In the genomic region with DNA sequence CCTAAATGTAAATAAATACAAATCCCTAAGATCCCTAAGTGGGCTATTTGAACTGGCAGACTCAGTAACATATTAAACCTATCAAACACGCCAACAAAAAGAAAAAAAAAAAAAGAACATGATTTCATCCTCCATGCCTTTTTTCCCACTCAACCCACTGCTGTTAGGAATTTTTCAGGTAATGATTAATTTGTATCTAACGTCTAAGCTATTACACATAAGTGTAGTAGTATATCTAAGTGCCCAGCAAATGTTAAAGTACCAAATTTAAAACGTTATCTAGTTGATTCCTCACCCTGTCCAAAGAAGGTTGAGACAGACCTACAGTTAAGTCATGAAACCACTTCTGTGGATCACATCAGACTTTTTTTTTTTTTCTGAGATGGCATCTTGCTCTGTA, we compare ENCODE assay signal across 8 cellular contexts. TPM values are rescaled to one million over a fixed set of nuclear protein-coding genes. Genes with fewer than 3 reads are reported as not detected.
DNase-seq lines count a peak whose midpoint lies in the region; ATAC-seq, FAIRE-seq and TF ChIP-seq lines count a peak whose summit lies in the region.
"Had no signal": no experiment of that assay in that cellular context is flagged by ENCODE, and none has a peak within 500 bp of the region (broad histone marks: within the 10 kb centered on the region; RNA-seq: fewer than 3 reads in every experiment).

No MANE protein-coding gene starts in this region.

- no peak for FAIRE-seq in urothelium cell line (lab: Jason Lieb, UNC)

- H3K9me3 ChIP-seq in body of pancreas (no peaks in the 10 kb centered on the region), MG63 (no peaks in the 10 kb centered on the region)

- intact Hi-C loops in body of pancreas (cut with DNase I), result no loop called here

- TF ChIP-seq CTCF in RWPE1 (conservative IDR thresholded peaks at IDR 0.05; ENCODE audit: low read depth) (no peak), body of pancreas (IDR thresholded peaks at IDR 0.05) (no peak)

- POLR2A ChIA-PET in RWPE1 (lab: Yijun Ruan, JAX; ENCODE audit: low non-redundant PET), result interaction anchor here (0.5 kb wide), 1 partner anchor 97 kb away, joined by 3 read pairs; no protein-coding TSS in a partner anchor

- CTCF ChIA-PET in RWPE1 (lab: Yijun Ruan, JAX), result no interaction called here

- peaks cover 0 to 4% of the 10 kb centered on the region in 2 donors for H3K36me3 ChIP-seq in body of pancreas (replicated peaks in 1 of 2; ENCODE audit: insufficient read depth in 1 of 2, low read depth in 2 of 2)
- H3K36me3 ChIP-seq in MG63, result peaks cover 37% of the 10 kb centered on the region

- peak overlapping the region; percentile 64 for H3K27ac ChIP-seq in RWPE1
- H3K27ac ChIP-seq in body of pancreas, result peak overlapping the region in 3 of 4 donors; percentile 8 to 81 (median 67)
- peak overlapping the region; percentile 21 for H3K27ac ChIP-seq in substantia nigra (ENCODE audit: low read depth, low read length, poor library complexity, severe bottlenecking)
- H3K27ac ChIP-seq: PC-9 had no signal

- DNase-seq in RWPE1 (ENCODE audit: low spot score), result no peak
- DNase-seq in body of pancreas, result no peak
- DNase-seq in left lobe of liver (ENCODE audit: low spot score), result no peak
- no peak for DNase-seq in substantia nigra (lab: John Stamatoyannopoulos, UW)
- no peak for DNase-seq in MG63
- DNase-seq in urothelium cell line (ENCODE audit: low spot score), result no peak

- H3K4me3 ChIP-seq in body of pancreas, result no peak overlapping the region
- no peak overlapping the region for H3K4me3 ChIP-seq in MG63
- H3K4me3 ChIP-seq: PC-9 had no signal

- ATAC-seq in body of pancreas, result peak; percentile 32
- peak; percentile 47 for ATAC-seq in left lobe of liver
- no peak for ATAC-seq in HG03520 (IDR thresholded peaks at IDR 0.05; ENCODE audit: unreplicated experiment)

- H3K4me1 ChIP-seq in body of pancreas, result peaks cover 43% of the 10 kb centered on the region

- WGBS in body of pancreas, 2 donors, result 30 to 33% methylated on average over 3 of the region's 3 CpGs

- H3K27me3 ChIP-seq in body of pancreas, result no peaks in the 10 kb centered on the region
- H3K27me3 ChIP-seq in MG63, result no peaks in the 10 kb centered on the region

- no peak for TF ChIP-seq POLR2A in body of pancreas (IDR thresholded peaks at IDR 0.05)

RNA-seq across cellular contexts. Expression of a gene that starts 16.4 kb away (rescaled TPM):
- total RNA-seq in body of pancreas, result 10 to 100 TPM; 23.6 to 28.3 TPM
- 16.7 TPM for total RNA-seq in left lobe of liver
- total RNA-seq in MG63 (2014; rRNA removed; shearing (Covaris generic); ENCODE audit: low replicate concordance), result 1.3 and 15.2 TPM in 2 replicates

RNA-seq across cellular contexts. Expression of a gene that starts 37.3 kb away (rescaled TPM):
- total RNA-seq in body of pancreas, result 10 to 100 TPM; 59.7 to 77.0 TPM
- 112 TPM for total RNA-seq in left lobe of liver
- total RNA-seq in MG63 (2014; rRNA removed; shearing (Covaris generic); ENCODE audit: low replicate concordance), result 96.6 and 98.8 TPM in 2 replicates
